Comparison of ENCODE assay signal across 22 cellular contexts in the genomic region with DNA sequence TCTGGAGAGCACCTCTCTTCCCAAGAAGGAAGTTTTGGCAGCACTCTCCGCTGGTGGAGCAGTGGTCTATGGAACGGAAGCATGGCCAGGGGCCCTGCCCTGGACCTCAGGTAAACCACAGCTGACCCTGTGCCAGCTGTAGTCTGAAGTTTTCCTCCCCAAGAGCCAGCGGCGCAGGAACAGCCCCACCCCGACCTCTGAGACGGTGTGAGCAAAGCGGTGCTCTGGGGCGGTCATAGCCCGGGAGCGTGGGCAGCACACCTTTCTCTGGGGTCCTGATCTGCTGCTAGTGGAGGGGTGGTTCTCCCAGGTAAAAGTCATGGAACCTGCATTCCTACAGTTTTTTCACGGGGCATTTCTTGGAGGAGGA.
"Had no signal": no experiment of that assay in that cellular context is flagged by ENCODE, and none has a peak within 500 bp of the region (broad histone marks: within the 10 kb centered on the region; RNA-seq: fewer than 3 reads in every experiment).

No MANE protein-coding gene starts in this region.

- H3K4me3 Mint-ChIP-seq: activated CD4-positive, alpha-beta memory T cell treated with anti-CD3 and anti-CD28 coated beads for 36 hours; activated CD4-positive, alpha-beta T cell treated with anti-CD3 and anti-CD28 coated beads, Interleukin-2, amount 10 ng/mL, durations not matched to agents 24 days and 14 days; activated naive CD8-positive, alpha-beta T cell; activated T-cell treated with anti-CD3 and anti-CD28 coated beads, Interleukin-2, amount 50 U/mL, for 4 hours; naive thymus-derived CD8-positive, alpha-beta T cell; neural crest cell had no signal

- H3K4me3 ChIP-seq: suprapubic skin, tibial artery had no signal

- DNase-seq: activated CD4-positive, alpha-beta memory T cell treated with anti-CD3 and anti-CD28 coated beads for 36 hours; activated CD4-positive, alpha-beta T cell treated with anti-CD3 and anti-CD28 coated beads, Interleukin-2, amount 10 ng/mL, durations not matched to agents 24 days and 14 days; activated CD4-positive, CD25-positive, alpha-beta regulatory T cell treated with anti-CD3 and anti-CD28 coated beads, Interleukin-2, amount 50 U/mL, for 72 hours; activated naive CD4-positive, alpha-beta T cell treated with Interleukin-2 at 50 U/mL for 16 hours; activated T-cell treated with anti-CD3 and anti-CD28 coated beads, Interleukin-2, amount 50 U/mL, for 4 hours; anterior cingulate cortex; cortex of kidney; foreskin fibroblast; mesenchymal stem cell; occipital lobe; retina; small intestine; stimulated activated CD4-positive, alpha-beta T cell treated with anti-CD3 and anti-CD28 coated beads, Interleukin-1b, Interleukin-23, amount 100 ng/mL, for 48 hours; stimulated activated naive CD4-positive, alpha-beta T cell; T-helper 2 cell had no signal

- H3K27ac Mint-ChIP-seq: activated CD4-positive, alpha-beta memory T cell treated with anti-CD3 and anti-CD28 coated beads for 36 hours; activated CD4-positive, alpha-beta T cell treated with anti-CD3 and anti-CD28 coated beads, Interleukin-2, amount 10 ng/mL, durations not matched to agents 24 days and 14 days; activated naive CD8-positive, alpha-beta T cell; activated T-helper 2 cell treated with anti-CD3 and anti-CD28 coated beads, Interferon-gamma antibody, Interleukin-2, Interleukin-4, amounts not matched to agents 10 μg/mL and 5 μg/mL and 100 μg/mL, durations not matched to agents 14 hours and 24 hours and 36 hours had no signal

- H3K27ac ChIP-seq: suprapubic skin, tibial artery had no signal

- H3K27me3 ChIP-seq: suprapubic skin, tibial artery had no signal

- H3K9me3 ChIP-seq: suprapubic skin, tibial artery had no signal

- H3K27me3 Mint-ChIP-seq: activated CD4-positive, alpha-beta memory T cell treated with anti-CD3 and anti-CD28 coated beads for 36 hours; activated CD4-positive, alpha-beta T cell treated with anti-CD3 and anti-CD28 coated beads, Interleukin-2, amount 10 ng/mL, durations not matched to agents 24 days and 14 days; activated naive CD8-positive, alpha-beta T cell; naive thymus-derived CD8-positive, alpha-beta T cell had no signal

- H3K36me3 Mint-ChIP-seq: activated CD4-positive, alpha-beta memory T cell treated with anti-CD3 and anti-CD28 coated beads for 36 hours; activated naive CD8-positive, alpha-beta T cell; naive thymus-derived CD8-positive, alpha-beta T cell had no signal

- H3K9me3 Mint-ChIP-seq: activated CD4-positive, alpha-beta memory T cell treated with anti-CD3 and anti-CD28 coated beads for 36 hours; activated CD4-positive, alpha-beta T cell treated with anti-CD3 and anti-CD28 coated beads, Interleukin-2, amount 10 ng/mL, durations not matched to agents 24 days and 14 days; activated T-cell treated with anti-CD3 and anti-CD28 coated beads, Interleukin-2, amount 50 U/mL, for 4 hours; activated T-helper 2 cell treated with anti-CD3 and anti-CD28 coated beads, Interferon-gamma antibody, Interleukin-2, Interleukin-4, amounts not matched to agents 10 μg/mL and 5 μg/mL and 100 μg/mL, durations not matched to agents 14 hours and 24 hours and 36 hours; naive thymus-derived CD8-positive, alpha-beta T cell; neural crest cell had no signal

- ATAC-seq: activated T-cell treated with anti-CD3 and anti-CD28 coated beads, Interleukin-2, amount 50 U/mL, for 4 hours; naive thymus-derived CD8-positive, alpha-beta T cell; sciatic nerve had no signal

- H3K36me3 ChIP-seq: suprapubic skin had no signal
